In genomic region chr1:9615316-9616063, GRCh38 we compare ENCODE assay signal across 8 cellular contexts. TPM values are rescaled to one million over a fixed set of nuclear protein-coding genes. Genes with fewer than 3 reads are reported as not detected.
A peak's percentile ranks its signal among the peaks of the same experiment; 100 is the strongest.
DNase-seq lines count a peak whose midpoint lies in the region; TF ChIP-seq lines count a peak whose summit lies in the region.

No MANE protein-coding gene starts in this region.

- DNase-seq in ELF-1 (ENCODE audit: low read depth, low spot score) (peak; percentile 60), chondrocyte (ENCODE audit: low spot score) (no peak), lung microvascular endothelial cell (ENCODE audit: low read depth in 2 of 2) (peak; percentile 49 to 54), tibial nerve (ENCODE audit: low spot score in 2 of 2) (no peak), NCI-H128 (lab: John Stamatoyannopoulos, UW; ENCODE audit: unreplicated experiment) (no peak), NCI-H187 treated with DMSO at 0.1 percent for 48 hours (lab: John Stamatoyannopoulos, UW) (no peak)
- DNase-seq in Jurkat, Clone E6-1 (ENCODE audit: low read depth, low spot score), result peak; percentile 45

- H3K27ac ChIP-seq in VCaP, result no peak overlapping the region
- H3K27ac ChIP-seq in tibial nerve, result no peak overlapping the region

- TF ChIP-seq POLR2A in tibial nerve (IDR thresholded peaks at IDR 0.05), result no peak

- H3K27me3 Mint-ChIP-seq in chondrocyte (ENCODE audit: low read depth), result peaks cover 5% of the 10 kb centered on the region

- H3K9me3 ChIP-seq in tibial nerve, result no peaks in the 10 kb centered on the region

- H3K4me3 Mint-ChIP-seq in chondrocyte (ENCODE audit: unreplicated experiment), result no peak overlapping the region

- no peaks in the 10 kb centered on the region for H3K4me1 Mint-ChIP-seq in chondrocyte (ENCODE audit: low read depth)

- H3K9me3 Mint-ChIP-seq in chondrocyte (ENCODE audit: low read depth), result no peaks in the 10 kb centered on the region

- peaks cover 0 to 14% of the 10 kb centered on the region in 2 donors for H3K27me3 ChIP-seq in tibial nerve

- no peak for TF ChIP-seq EP300 in tibial nerve (IDR thresholded peaks at IDR 0.05)

- H3K27ac Mint-ChIP-seq in chondrocyte (ENCODE audit: unreplicated experiment), result no peak overlapping the region

- no peak overlapping the region for H3K4me3 ChIP-seq in Jurkat, Clone E6-1 (ENCODE audit: low read length)
- H3K4me3 ChIP-seq in tibial nerve, result no peak overlapping the region

- H3K4me1 ChIP-seq in tibial nerve, result no peaks in the 10 kb centered on the region

- peak; percentile 63 for TF ChIP-seq CTCF in VCaP (conservative IDR thresholded peaks at IDR 0.05)
- peak; percentile 72 for TF ChIP-seq CTCF in chondrocyte (IDR thresholded peaks at IDR 0.05)
- TF ChIP-seq CTCF in tibial nerve (IDR thresholded peaks at IDR 0.05), result peak in 4 of 5 experiments; percentile 32 to 53 (median 46)

- WGBS in tibial nerve, 2 donors, result 43 to 46% methylated on average over 14 to 16 of the region's 16 CpGs

- peaks cover 0 to 36% (median 0%) of the 10 kb centered on the region in 3 donors for H3K36me3 ChIP-seq in tibial nerve

- H3K36me3 Mint-ChIP-seq in chondrocyte (ENCODE audit: low read depth), result peaks cover 8% of the 10 kb centered on the region

RNA-seq across cellular contexts. Expression of gene TMEM201, which starts 26.8 kb away (rescaled TPM):
- 10.9 TPM for polyA plus RNA-seq in Jurkat, Clone E6-1 (2012; ENCODE audit: insufficient read depth, insufficient read length)
- total RNA-seq in chondrocyte, result 10.4 to 13.4 TPM (median 10.6 TPM) in 3 replicates
- 2.0 and 3.6 TPM in 2 replicates for total RNA-seq in lung microvascular endothelial cell
- total RNA-seq in tibial nerve, result 10 to 100 TPM; 11.8 to 22.8 (median 16.3) TPM

RNA-seq across cellular contexts. Expression of gene PIK3CD, which starts 36.0 kb away (rescaled TPM):
- polyA plus RNA-seq in Jurkat, Clone E6-1 (2012; ENCODE audit: insufficient read depth, insufficient read length), result 30.9 TPM
- total RNA-seq in chondrocyte (2.9 to 4.5 TPM (median 4.3 TPM) in 3 replicates), lung microvascular endothelial cell (2.4 and 2.8 TPM in 2 replicates), tibial nerve (10 to 100 TPM in 2 of 4 donors, 1 to 10 TPM in 2; 6.9 to 18.0 (median 10.2) TPM)

Comparison
In these comparisons a context has a peak if more than half of its experiments do, and no peak if none do; other contexts are left out.
1. DNase-seq: peak in ELF-1 (single experiment), Jurkat, Clone E6-1 (single experiment) and lung microvascular endothelial cell (2 of 2); none in chondrocyte (single experiment), tibial nerve (0 of 2), NCI-H128 (single experiment) and NCI-H187 treated with DMSO at 0.1 percent for 48 hours (single experiment).
2. Peak in every context shown above with its lines, with median percentiles within 50 percentile points of each other: CTCF ChIP-seq.